1 cellular context compared by ENCODE assay signal in the genomic region with DNA sequence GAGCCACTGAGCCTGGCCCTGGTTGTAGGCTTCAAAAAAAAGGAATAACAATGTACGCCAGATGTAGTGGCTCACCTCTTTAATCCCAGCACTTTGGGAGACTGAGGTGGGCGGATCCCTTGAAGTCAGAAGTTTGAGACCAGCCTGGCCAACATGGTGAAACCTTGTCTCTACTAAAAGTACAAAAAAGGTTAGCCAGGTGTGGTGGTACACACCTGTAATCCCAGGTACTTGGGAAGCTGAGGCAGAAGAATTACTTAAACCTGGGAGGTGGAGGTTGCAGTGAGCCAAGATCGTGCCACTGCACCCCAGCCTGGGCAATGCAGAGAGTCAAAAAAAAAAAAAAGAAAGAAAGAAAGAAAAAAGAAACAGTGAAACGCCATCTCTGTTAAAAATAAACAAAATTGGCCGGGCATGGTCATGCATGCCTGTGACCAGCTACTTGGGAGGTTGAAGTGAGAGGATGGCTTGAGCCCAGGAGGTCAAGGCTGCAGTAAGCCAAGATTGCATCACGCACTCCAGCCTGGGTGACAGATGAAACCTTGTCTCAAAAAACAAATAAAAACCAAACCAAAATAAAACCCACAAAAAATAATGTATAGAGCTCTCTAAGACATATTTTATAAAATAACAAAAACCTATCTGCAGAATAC.
TF ChIP-seq lines count a peak whose summit lies in the region.

No MANE protein-coding gene starts in this region.

TF ChIP-seq in HepG2, 621 proteins besides CTCF, POLR2A, EP300 and RAD21 (continued from another document and continues in another):
- TF ChIP-seq, protein P1, sequence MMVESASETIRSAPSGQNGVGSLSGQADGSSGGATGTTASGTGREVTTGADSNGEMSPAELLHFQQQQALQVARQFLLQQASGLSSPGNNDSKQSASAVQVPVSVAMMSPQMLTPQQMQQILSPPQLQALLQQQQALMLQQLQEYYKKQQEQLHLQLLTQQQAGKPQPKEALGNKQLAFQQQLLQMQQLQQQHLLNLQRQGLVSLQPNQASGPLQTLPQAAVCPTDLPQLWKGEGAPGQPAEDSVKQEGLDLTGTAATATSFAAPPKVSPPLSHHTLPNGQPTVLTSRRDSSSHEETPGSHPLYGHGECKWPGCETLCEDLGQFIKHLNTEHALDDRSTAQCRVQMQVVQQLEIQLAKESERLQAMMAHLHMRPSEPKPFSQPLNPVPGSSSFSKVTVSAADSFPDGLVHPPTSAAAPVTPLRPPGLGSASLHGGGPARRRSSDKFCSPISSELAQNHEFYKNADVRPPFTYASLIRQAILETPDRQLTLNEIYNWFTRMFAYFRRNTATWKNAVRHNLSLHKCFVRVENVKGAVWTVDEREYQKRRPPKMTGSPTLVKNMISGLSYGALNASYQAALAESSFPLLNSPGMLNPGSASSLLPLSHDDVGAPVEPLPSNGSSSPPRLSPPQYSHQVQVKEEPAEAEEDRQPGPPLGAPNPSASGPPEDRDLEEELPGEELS (CRISPR knock-in tag; IDR thresholded peaks at IDR 0.05): peak; percentile 66; the same call in 1 of the 2 replicates
- no peak for TF ChIP-seq MED13 (CRISPR knock-in tag; IDR thresholded peaks at IDR 0.05)
- TF ChIP-seq RFXANK (CRISPR knock-in tag; IDR thresholded peaks at IDR 0.05): no peak
- TF ChIP-seq, protein P2, sequence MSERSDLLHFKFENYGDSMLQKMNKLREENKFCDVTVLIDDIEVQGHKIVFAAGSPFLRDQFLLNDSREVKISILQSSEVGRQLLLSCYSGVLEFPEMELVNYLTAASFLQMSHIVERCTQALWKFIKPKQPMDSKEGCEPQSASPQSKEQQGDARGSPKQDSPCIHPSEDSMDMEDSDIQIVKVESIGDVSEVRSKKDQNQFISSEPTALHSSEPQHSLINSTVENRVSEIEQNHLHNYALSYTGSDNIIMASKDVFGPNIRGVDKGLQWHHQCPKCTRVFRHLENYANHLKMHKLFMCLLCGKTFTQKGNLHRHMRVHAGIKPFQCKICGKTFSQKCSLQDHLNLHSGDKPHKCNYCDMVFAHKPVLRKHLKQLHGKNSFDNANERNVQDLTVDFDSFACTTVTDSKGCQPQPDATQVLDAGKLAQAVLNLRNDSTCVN (CRISPR knock-in tag; IDR thresholded peaks at IDR 0.05; ENCODE audit: borderline replicate concordance): no peak
- no peak for TF ChIP-seq POLR2AphosphoS5 (IDR thresholded peaks at IDR 0.05; ENCODE audit: low read depth, low read length)
- no peak for TF ChIP-seq ZNF367 (CRISPR knock-in tag; IDR thresholded peaks at IDR 0.05; ENCODE audit: borderline replicate concordance)
- TF ChIP-seq ZNF121 (CRISPR knock-in tag; IDR thresholded peaks at IDR 0.05): no peak
- TF ChIP-seq KMT2B (CRISPR knock-in tag; IDR thresholded peaks at IDR 0.05): no peak
- TF ChIP-seq, protein P3, sequence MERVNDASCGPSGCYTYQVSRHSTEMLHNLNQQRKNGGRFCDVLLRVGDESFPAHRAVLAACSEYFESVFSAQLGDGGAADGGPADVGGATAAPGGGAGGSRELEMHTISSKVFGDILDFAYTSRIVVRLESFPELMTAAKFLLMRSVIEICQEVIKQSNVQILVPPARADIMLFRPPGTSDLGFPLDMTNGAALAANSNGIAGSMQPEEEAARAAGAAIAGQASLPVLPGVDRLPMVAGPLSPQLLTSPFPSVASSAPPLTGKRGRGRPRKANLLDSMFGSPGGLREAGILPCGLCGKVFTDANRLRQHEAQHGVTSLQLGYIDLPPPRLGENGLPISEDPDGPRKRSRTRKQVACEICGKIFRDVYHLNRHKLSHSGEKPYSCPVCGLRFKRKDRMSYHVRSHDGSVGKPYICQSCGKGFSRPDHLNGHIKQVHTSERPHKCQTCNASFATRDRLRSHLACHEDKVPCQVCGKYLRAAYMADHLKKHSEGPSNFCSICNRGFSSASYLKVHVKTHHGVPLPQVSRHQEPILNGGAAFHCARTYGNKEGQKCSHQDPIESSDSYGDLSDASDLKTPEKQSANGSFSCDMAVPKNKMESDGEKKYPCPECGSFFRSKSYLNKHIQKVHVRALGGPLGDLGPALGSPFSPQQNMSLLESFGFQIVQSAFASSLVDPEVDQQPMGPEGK (CRISPR knock-in tag; IDR thresholded peaks at IDR 0.05): no peak
- TF ChIP-seq, protein P4, sequence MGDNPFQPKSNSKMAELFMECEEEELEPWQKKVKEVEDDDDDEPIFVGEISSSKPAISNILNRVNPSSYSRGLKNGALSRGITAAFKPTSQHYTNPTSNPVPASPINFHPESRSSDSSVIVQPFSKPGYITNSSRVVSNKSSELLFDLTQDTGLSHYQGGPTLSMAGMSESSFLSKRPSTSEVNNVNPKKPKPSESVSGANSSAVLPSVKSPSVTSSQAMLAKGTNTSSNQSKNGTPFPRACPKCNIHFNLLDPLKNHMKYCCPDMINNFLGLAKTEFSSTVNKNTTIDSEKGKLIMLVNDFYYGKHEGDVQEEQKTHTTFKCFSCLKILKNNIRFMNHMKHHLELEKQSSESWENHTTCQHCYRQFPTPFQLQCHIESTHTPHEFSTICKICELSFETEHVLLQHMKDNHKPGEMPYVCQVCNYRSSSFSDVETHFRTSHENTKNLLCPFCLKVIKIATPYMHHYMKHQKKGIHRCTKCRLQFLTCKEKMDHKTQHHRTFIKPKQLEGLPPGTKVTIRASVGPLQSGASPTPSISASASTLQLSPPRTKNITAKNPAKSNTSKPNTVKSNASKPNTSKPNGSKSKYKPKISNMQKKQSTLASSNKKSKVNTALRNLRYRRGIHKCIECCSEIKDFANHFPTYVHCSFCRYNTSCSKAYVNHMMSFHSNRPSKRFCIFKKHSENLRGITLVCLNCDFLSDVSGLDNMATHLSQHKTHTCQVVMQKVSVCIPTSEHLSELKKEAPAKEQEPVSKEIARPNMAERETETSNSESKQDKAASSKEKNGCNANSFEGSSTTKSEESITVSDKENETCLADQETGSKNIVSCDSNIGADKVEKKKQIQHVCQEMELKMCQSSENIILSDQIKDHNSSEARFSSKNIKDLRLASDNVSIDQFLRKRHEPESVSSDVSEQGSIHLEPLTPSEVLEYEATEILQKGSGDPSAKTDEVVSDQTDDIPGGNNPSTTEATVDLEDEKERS (CRISPR knock-in tag; IDR thresholded peaks at IDR 0.05): 0 out of 2 replicates have a peak, but pooled peaks have one; percentile 26
- TF ChIP-seq GABPB1 (CRISPR knock-in tag; IDR thresholded peaks at IDR 0.05): 0 out of 2 replicates have a peak, but pooled peaks have one; percentile 17
- TF ChIP-seq SIX4 (CRISPR knock-in tag; IDR thresholded peaks at IDR 0.05): peak; percentile 66; the same call in 1 of the 2 replicates
- no peak for TF ChIP-seq TAF15 (IDR thresholded peaks at IDR 0.05; ENCODE audit: low read depth, low read length, poor library complexity, severe bottlenecking)
- no peak for TF ChIP-seq ZNF883 (CRISPR knock-in tag; IDR thresholded peaks at IDR 0.05; ENCODE audit: not compliant biosample characterization)
- no peak for TF ChIP-seq ZNF10 (CRISPR knock-in tag; IDR thresholded peaks at IDR 0.05; ENCODE audit: borderline replicate concordance, low read depth)
- no peak for TF ChIP-seq ZNF773 (CRISPR knock-in tag; IDR thresholded peaks at IDR 0.05; ENCODE audit: borderline replicate concordance)
- TF ChIP-seq, protein P5, sequence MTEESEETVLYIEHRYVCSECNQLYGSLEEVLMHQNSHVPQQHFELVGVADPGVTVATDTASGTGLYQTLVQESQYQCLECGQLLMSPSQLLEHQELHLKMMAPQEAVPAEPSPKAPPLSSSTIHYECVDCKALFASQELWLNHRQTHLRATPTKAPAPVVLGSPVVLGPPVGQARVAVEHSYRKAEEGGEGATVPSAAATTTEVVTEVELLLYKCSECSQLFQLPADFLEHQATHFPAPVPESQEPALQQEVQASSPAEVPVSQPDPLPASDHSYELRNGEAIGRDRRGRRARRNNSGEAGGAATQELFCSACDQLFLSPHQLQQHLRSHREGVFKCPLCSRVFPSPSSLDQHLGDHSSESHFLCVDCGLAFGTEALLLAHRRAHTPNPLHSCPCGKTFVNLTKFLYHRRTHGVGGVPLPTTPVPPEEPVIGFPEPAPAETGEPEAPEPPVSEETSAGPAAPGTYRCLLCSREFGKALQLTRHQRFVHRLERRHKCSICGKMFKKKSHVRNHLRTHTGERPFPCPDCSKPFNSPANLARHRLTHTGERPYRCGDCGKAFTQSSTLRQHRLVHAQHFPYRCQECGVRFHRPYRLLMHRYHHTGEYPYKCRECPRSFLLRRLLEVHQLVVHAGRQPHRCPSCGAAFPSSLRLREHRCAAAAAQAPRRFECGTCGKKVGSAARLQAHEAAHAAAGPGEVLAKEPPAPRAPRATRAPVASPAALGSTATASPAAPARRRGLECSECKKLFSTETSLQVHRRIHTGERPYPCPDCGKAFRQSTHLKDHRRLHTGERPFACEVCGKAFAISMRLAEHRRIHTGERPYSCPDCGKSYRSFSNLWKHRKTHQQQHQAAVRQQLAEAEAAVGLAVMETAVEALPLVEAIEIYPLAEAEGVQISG (CRISPR knock-in tag; IDR thresholded peaks at IDR 0.05): no peak; the same call in 1 of the 2 replicates
- TF ChIP-seq, protein P6, sequence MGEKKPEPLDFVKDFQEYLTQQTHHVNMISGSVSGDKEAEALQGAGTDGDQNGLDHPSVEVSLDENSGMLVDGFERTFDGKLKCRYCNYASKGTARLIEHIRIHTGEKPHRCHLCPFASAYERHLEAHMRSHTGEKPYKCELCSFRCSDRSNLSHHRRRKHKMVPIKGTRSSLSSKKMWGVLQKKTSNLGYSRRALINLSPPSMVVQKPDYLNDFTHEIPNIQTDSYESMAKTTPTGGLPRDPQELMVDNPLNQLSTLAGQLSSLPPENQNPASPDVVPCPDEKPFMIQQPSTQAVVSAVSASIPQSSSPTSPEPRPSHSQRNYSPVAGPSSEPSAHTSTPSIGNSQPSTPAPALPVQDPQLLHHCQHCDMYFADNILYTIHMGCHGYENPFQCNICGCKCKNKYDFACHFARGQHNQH (CRISPR knock-in tag; IDR thresholded peaks at IDR 0.05): no peak; the same call in 1 of the 2 replicates
- TF ChIP-seq POGZ (CRISPR knock-in tag; IDR thresholded peaks at IDR 0.05): 0 out of 2 replicates have a peak, but pooled peaks have one; percentile 23
- no peak for TF ChIP-seq MED8 (CRISPR knock-in tag; IDR thresholded peaks at IDR 0.05; ENCODE audit: insufficient replicate concordance)
- no peak for TF ChIP-seq SRY (CRISPR knock-in tag; IDR thresholded peaks at IDR 0.05)
- TF ChIP-seq, protein P7, sequence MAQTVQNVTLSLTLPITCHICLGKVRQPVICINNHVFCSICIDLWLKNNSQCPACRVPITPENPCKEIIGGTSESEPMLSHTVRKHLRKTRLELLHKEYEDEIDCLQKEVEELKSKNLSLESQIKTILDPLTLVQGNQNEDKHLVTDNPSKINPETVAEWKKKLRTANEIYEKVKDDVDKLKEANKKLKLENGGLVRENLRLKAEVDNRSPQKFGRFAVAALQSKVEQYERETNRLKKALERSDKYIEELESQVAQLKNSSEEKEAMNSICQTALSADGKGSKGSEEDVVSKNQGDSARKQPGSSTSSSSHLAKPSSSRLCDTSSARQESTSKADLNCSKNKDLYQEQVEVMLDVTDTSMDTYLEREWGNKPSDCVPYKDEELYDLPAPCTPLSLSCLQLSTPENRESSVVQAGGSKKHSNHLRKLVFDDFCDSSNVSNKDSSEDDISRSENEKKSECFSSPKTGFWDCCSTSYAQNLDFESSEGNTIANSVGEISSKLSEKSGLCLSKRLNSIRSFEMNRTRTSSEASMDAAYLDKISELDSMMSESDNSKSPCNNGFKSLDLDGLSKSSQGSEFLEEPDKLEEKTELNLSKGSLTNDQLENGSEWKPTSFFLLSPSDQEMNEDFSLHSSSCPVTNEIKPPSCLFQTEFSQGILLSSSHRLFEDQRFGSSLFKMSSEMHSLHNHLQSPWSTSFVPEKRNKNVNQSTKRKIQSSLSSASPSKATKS (CRISPR knock-in tag; IDR thresholded peaks at IDR 0.05): no peak
- no peak for TF ChIP-seq ZFP37 (CRISPR knock-in tag; IDR thresholded peaks at IDR 0.05; ENCODE audit: borderline replicate concordance)
- no peak for TF ChIP-seq JUND (CRISPR knock-in tag; IDR thresholded peaks at IDR 0.05)
- no peak for TF ChIP-seq ZNF383 (CRISPR knock-in tag; IDR thresholded peaks at IDR 0.05; ENCODE audit: borderline replicate concordance)
- peak; percentile 70 for TF ChIP-seq HNF4A (CRISPR knock-in tag; IDR thresholded peaks at IDR 0.05)
- TF ChIP-seq FOXO1 (CRISPR knock-in tag; IDR thresholded peaks at IDR 0.05): peak; percentile 40; the same call in 1 of the 2 replicates
- TF ChIP-seq ZNF766 (CRISPR knock-in tag; IDR thresholded peaks at IDR 0.05; ENCODE audit: borderline replicate concordance): no peak
- no peak for TF ChIP-seq LCORL (IDR thresholded peaks at IDR 0.05)
- 0 out of 2 replicates have a peak, but pooled peaks have one; percentile 51 for TF ChIP-seq LCORL (CRISPR knock-in tag; IDR thresholded peaks at IDR 0.05)
- TF ChIP-seq KLF15 (CRISPR knock-in tag; IDR thresholded peaks at IDR 0.05; ENCODE audit: borderline replicate concordance): no peak
- TF ChIP-seq, protein P8, sequence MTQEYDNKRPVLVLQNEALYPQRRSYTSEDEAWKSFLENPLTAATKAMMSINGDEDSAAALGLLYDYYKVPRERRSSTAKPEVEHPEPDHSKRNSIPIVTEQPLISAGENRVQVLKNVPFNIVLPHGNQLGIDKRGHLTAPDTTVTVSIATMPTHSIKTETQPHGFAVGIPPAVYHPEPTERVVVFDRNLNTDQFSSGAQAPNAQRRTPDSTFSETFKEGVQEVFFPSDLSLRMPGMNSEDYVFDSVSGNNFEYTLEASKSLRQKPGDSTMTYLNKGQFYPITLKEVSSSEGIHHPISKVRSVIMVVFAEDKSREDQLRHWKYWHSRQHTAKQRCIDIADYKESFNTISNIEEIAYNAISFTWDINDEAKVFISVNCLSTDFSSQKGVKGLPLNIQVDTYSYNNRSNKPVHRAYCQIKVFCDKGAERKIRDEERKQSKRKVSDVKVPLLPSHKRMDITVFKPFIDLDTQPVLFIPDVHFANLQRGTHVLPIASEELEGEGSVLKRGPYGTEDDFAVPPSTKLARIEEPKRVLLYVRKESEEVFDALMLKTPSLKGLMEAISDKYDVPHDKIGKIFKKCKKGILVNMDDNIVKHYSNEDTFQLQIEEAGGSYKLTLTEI (CRISPR knock-in tag; conservative IDR thresholded peaks at IDR 0.05): no peak
- peak; percentile 49; the same call in 1 of the 2 replicates for TF ChIP-seq ZNF331 (CRISPR knock-in tag; IDR thresholded peaks at IDR 0.05)
- TF ChIP-seq CREB1 (IDR thresholded peaks at IDR 0.05): 0 out of 2 replicates have a peak, but pooled peaks have one; percentile 23
- no peak for TF ChIP-seq CREB1 (CRISPR knock-in tag; IDR thresholded peaks at IDR 0.05)
- 0 out of 2 replicates have a peak, but pooled peaks have one; percentile 43 for TF ChIP-seq ZNF788 (CRISPR knock-in tag; IDR thresholded peaks at IDR 0.05; ENCODE audit: borderline replicate concordance)
- TF ChIP-seq, protein P9, sequence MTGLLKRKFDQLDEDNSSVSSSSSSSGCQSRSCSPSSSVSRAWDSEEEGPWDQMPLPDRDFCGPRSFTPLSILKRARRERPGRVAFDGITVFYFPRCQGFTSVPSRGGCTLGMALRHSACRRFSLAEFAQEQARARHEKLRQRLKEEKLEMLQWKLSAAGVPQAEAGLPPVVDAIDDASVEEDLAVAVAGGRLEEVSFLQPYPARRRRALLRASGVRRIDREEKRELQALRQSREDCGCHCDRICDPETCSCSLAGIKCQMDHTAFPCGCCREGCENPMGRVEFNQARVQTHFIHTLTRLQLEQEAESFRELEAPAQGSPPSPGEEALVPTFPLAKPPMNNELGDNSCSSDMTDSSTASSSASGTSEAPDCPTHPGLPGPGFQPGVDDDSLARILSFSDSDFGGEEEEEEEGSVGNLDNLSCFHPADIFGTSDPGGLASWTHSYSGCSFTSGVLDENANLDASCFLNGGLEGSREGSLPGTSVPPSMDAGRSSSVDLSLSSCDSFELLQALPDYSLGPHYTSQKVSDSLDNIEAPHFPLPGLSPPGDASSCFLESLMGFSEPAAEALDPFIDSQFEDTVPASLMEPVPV (CRISPR knock-in tag; IDR thresholded peaks at IDR 0.05): no peak
- TF ChIP-seq ZNF460 (CRISPR knock-in tag; IDR thresholded peaks at IDR 0.05; ENCODE audit: borderline replicate concordance): peak; percentile 84
